In genomic region chr16:330746-331145, GRCh38 we compare ENCODE assay signal across 18 cellular contexts. TPM values are rescaled to one million over a fixed set of nuclear protein-coding genes. Genes with fewer than 3 reads are reported as not detected.
DNase-seq lines count a peak whose midpoint lies in the region; ATAC-seq and TF ChIP-seq lines count a peak whose summit lies in the region.
"Had no signal": no experiment of that assay in that cellular context is flagged by ENCODE, and none has a peak within 500 bp of the region (broad histone marks: within the 10 kb centered on the region; RNA-seq: fewer than 3 reads in every experiment).

No MANE protein-coding gene starts in this region.

- peaks cover 45% of the 10 kb centered on the region for H3K4me1 Mint-ChIP-seq in CD4-positive, alpha-beta T cell (ENCODE audit: low read depth)

- no peaks in the 10 kb centered on the region for H3K27me3 Mint-ChIP-seq in CD4-positive, alpha-beta T cell

- H4K20me1 ChIP-seq in hepatocyte (ENCODE audit: insufficient read depth, poor library complexity, severe bottlenecking), result peaks cover 10% of the 10 kb centered on the region

- peak overlapping the region; percentile 33 for H3K27ac Mint-ChIP-seq in CD4-positive, alpha-beta T cell

- POLR2A ChIA-PET in CD4-positive, alpha-beta T cell (lab: Charles Lee), result no interaction called here

- ATAC-seq in CD4-positive, alpha-beta T cell (ENCODE audit: poor library complexity), result no peak
- no peak for ATAC-seq in activated CD4-positive, CD25-positive, alpha-beta regulatory T cell treated with anti-CD3 and anti-CD28 coated beads, Interleukin-2, amount 50 U/mL, for 24 hours
- ATAC-seq: sciatic nerve had no signal

- peaks cover 12% of the 10 kb centered on the region for H3K36me3 Mint-ChIP-seq in CD4-positive, alpha-beta T cell (ENCODE audit: low read depth)

- no peaks in the 10 kb centered on the region for H3K27me3 ChIP-seq in CD4-positive, alpha-beta T cell (ENCODE audit: control insufficient read depth, insufficient read depth, low read length)
- H3K27me3 ChIP-seq in HL-60 (ENCODE audit: insufficient read depth, poor library complexity, severe bottlenecking), result no peaks in the 10 kb centered on the region
- H3K27me3 ChIP-seq in hepatocyte, result no peaks in the 10 kb centered on the region

- 42% methylated on average over 2 of the region's 2 CpGs for WGBS in hepatocyte (ENCODE audit: low lambda C conversion rate, missing lambda C conversion rate)

- peaks cover 88% of the 10 kb centered on the region for H3K79me2 ChIP-seq in hepatocyte

- H3K9me2 ChIP-seq in hepatocyte (replicated peaks; ENCODE audit: insufficient read depth), result no peaks in the 10 kb centered on the region

- intact Hi-C loops in CD4-positive, alpha-beta T cell (cut with DNase I, micrococcal nuclease), result no loop called here

- peak overlapping the region; percentile 69 for H3K4me2 ChIP-seq in hepatocyte
- H3K4me2 ChIP-seq: KMS-11 had no signal

- TF ChIP-seq CTCF in CD4-positive, alpha-beta T cell (IDR thresholded peaks at IDR 0.05), result no peak
- no peak for TF ChIP-seq CTCF in HL-60 (IDR thresholded peaks at IDR 0.05; ENCODE audit: insufficient read depth, low read length)
- no peak for TF ChIP-seq CTCF in hepatocyte (IDR thresholded peaks at IDR 0.05; ENCODE audit: poor library complexity)

- no peaks in the 10 kb centered on the region for H3K9me3 Mint-ChIP-seq in CD4-positive, alpha-beta T cell
- H3K9me3 Mint-ChIP-seq: CD14-positive monocyte had no signal

- H3K4me1 ChIP-seq in hepatocyte (ENCODE audit: insufficient read depth), result peaks cover 52% of the 10 kb centered on the region

- no peaks in the 10 kb centered on the region for H3K36me3 ChIP-seq in hepatocyte (replicated peaks; ENCODE audit: insufficient read depth, low read depth)

- DNase-seq in CD4-positive, alpha-beta T cell, result no peak
- no peak for DNase-seq in HL-60 (ENCODE audit: low read depth in 1 of 2, low spot score in 1 of 2)
- peak; percentile 32 for DNase-seq in hepatocyte (ENCODE audit: low spot score)
- DNase-seq in NCI-H82 (lab: John Stamatoyannopoulos, UW), result no peak
- DNase-seq in NCI-H510A treated with DMSO at 0.1 percent for 48 hours (lab: John Stamatoyannopoulos, UW), result no peak
- DNase-seq: activated CD4-positive, alpha-beta T cell treated with anti-CD3 and anti-CD28 coated beads for 48 hours; activated CD8-positive, alpha-beta memory T cell treated with anti-CD3 and anti-CD28 coated beads, Interleukin-2, amount 50 U/mL, for 48 hours; activated gamma-delta T cell treated with Interleukin-2 at 50 U/mL for 16 hours; anterior cingulate cortex; DMS79 treated with DMSO at 0.1 percent for 48 hours; HCEC 1CT; NCI-H748 treated with DMSO at 0.1 percent for 48 hours; stimulated activated CD4-positive, alpha-beta T cell treated with anti-CD3 and anti-CD28 coated beads, Interleukin-1b, Interleukin-23, amount 100 ng/mL, for 48 hours had no signal

- H2AFZ ChIP-seq in hepatocyte, result no peak overlapping the region

- H3K27ac ChIP-seq in CD4-positive, alpha-beta T cell (ENCODE audit: low read depth, low read length), result no peak overlapping the region
- H3K27ac ChIP-seq in HL-60 (replicated peaks) (0 out of 2 replicates have a peak overlapping the region, but pooled peaks have one; percentile 21), hepatocyte (peak overlapping the region; percentile 98)
- H3K27ac ChIP-seq: KMS-11 had no signal

- CTCF ChIA-PET in CD4-positive, alpha-beta T cell (lab: Charles Lee), result no interaction called here

- no peak overlapping the region for H3K4me3 ChIP-seq in HL-60 (replicated peaks; ENCODE audit: insufficient read depth, low read length)
- no peak overlapping the region for H3K4me3 ChIP-seq in hepatocyte

- no peak overlapping the region for H3K4me3 Mint-ChIP-seq in CD4-positive, alpha-beta T cell
- H3K4me3 Mint-ChIP-seq: CD14-positive monocyte had no signal

- no peaks in the 10 kb centered on the region for H3K9me3 ChIP-seq in CD4-positive, alpha-beta T cell (ENCODE audit: control insufficient read depth, low read length)
- H3K9me3 ChIP-seq in hepatocyte (ENCODE audit: low read depth), result no peaks in the 10 kb centered on the region

RNA-seq across cellular contexts. Expression of gene AXIN1, which starts 21.8 kb away (rescaled TPM):
- total RNA-seq in CD4-positive, alpha-beta T cell, result 10 to 100 TPM; 24.7 to 26.3 TPM
- 22.5 and 27.2 TPM in 2 replicates for total RNA-seq in hepatocyte
- 16.1 and 22.5 TPM in 2 replicates for polyA plus RNA-seq in hepatocyte

RNA-seq across cellular contexts. Expression of gene MRPL28, which starts 39.6 kb away (rescaled TPM):
- 10 to 100 TPM; 19.6 to 19.7 TPM for total RNA-seq in CD4-positive, alpha-beta T cell
- 80.0 and 88.1 TPM in 2 replicates for total RNA-seq in hepatocyte
- 126 and 144 TPM in 2 replicates for polyA plus RNA-seq in hepatocyte

RNA-seq across cellular contexts. Expression of gene PDIA2, which starts 47.8 kb away (rescaled TPM):
- total RNA-seq in CD4-positive, alpha-beta T cell, result not detected
- 0.08 TPM in 1 of 2 replicates, not detected in the other for total RNA-seq in hepatocyte
- polyA plus RNA-seq in hepatocyte, result 0.47 and 1.0 TPM in 2 replicates
- total RNA-seq: mononuclear cell had no signal
- polyA plus RNA-seq: CD14-positive monocyte had no signal

RNA-seq across cellular contexts. Expression of gene ARHGDIG, which starts 50.4 kb away (rescaled TPM):
- under 1 TPM in 1 of 2 experiments, not detected in 1; 0.42 TPM for total RNA-seq in CD4-positive, alpha-beta T cell
- total RNA-seq in hepatocyte, result 0.48 TPM in 1 of 2 replicates, not detected in the other
- 1.0 and 1.1 TPM in 2 replicates for polyA plus RNA-seq in hepatocyte
- total RNA-seq: mononuclear cell had no signal
- polyA plus RNA-seq: CD14-positive monocyte had no signal

RNA-seq across cellular contexts. Expression of gene PGAP6, which starts 51.0 kb away (rescaled TPM):
- total RNA-seq in CD4-positive, alpha-beta T cell, result 10 to 100 TPM; 59.7 to 63.7 TPM
- 130 and 133 TPM in 2 replicates for total RNA-seq in hepatocyte
- 205 and 229 TPM in 2 replicates for polyA plus RNA-seq in hepatocyte
